16 cellular contexts compared by ENCODE assay signal in the genomic region with DNA sequence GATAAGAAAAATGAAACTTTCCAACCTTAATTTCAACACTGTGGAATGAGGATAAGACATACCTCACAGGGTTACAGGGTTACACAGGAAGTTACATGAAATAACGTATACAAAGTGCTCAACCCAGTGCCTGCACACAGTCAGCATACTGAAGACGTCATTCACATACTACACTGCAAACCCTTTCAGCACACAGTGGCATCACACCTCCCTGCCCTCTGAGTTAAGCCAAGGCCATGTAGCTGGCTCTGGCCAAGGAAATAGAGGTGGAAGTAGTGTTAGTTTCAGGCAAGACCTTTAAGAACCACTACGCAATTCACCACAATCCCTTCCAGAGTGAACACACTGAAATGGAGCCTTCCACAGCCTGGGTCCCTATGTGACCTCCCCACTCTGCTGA. TPM values are rescaled to one million over a fixed set of nuclear protein-coding genes. Genes with fewer than 3 reads are reported as not detected.
DNase-seq lines count a peak whose midpoint lies in the region; TF ChIP-seq lines count a peak whose summit lies in the region.
"Had no signal": no experiment of that assay in that cellular context is flagged by ENCODE, and none has a peak within 500 bp of the region (broad histone marks: within the 10 kb centered on the region; RNA-seq: fewer than 3 reads in every experiment).

No MANE protein-coding gene starts in this region.

- peaks cover 4% of the 10 kb centered on the region for H3K4me1 ChIP-seq in SJCRH30
- peaks cover 0 to 35% (median 10%) of the 10 kb centered on the region in 6 donors for H3K4me1 ChIP-seq in spleen
- H3K4me1 ChIP-seq in BE2C, result no peaks in the 10 kb centered on the region

- H3K27ac Mint-ChIP-seq in dendritic cell treated with granulocyte-macrophage colony-stimulating factor and Interleukin-4, amounts not matched to agents 40 ng/mL and 50 ng/mL, for 4 days, result peak overlapping the region; percentile 72
- H3K27ac Mint-ChIP-seq: nephron, type B pancreatic cell had no signal

- WGBS in spleen, 5 donors, result 28 to 63% (median 50%) methylated on average over 3 of the region's 3 CpGs

- intact Hi-C loops in dendritic cell treated with granulocyte-macrophage colony-stimulating factor and Interleukin-4, amounts not matched to agents 40 ng/mL and 50 ng/mL, for 4 days (cut with micrococcal nuclease), result no loop called here
- intact Hi-C loops in spleen (cut with DNase I; ENCODE audit: low total_unique reads), result no loop called here

- no peak for TF ChIP-seq POLR2A in spleen (IDR thresholded peaks at IDR 0.05)

- H3K27ac ChIP-seq in SJCRH30, result peak overlapping the region; percentile 27; the same call in 1 of the 2 replicates
- peak overlapping the region in 7 of 8 donors; percentile 2 to 80 (median 63) for H3K27ac ChIP-seq in spleen
- H3K27ac ChIP-seq: SK-N-MC, VCaP had no signal

- no peak overlapping the region for H3K4me3 Mint-ChIP-seq in dendritic cell treated with granulocyte-macrophage colony-stimulating factor and Interleukin-4, amounts not matched to agents 40 ng/mL and 50 ng/mL, for 4 days
- H3K4me3 Mint-ChIP-seq: nephron, type B pancreatic cell had no signal

- H3K27me3 Mint-ChIP-seq in dendritic cell treated with granulocyte-macrophage colony-stimulating factor and Interleukin-4, amounts not matched to agents 40 ng/mL and 50 ng/mL, for 4 days, result no peaks in the 10 kb centered on the region
- H3K27me3 Mint-ChIP-seq: type B pancreatic cell had no signal

- H3K9me3 ChIP-seq in SJCRH30 (replicated peaks) (no peaks in the 10 kb centered on the region), spleen (no peaks in the 10 kb centered on the region), BE2C (no peaks in the 10 kb centered on the region)

- peaks cover 97% of the 10 kb centered on the region for H3K36me3 Mint-ChIP-seq in dendritic cell treated with granulocyte-macrophage colony-stimulating factor and Interleukin-4, amounts not matched to agents 40 ng/mL and 50 ng/mL, for 4 days (ENCODE audit: low read depth)

- H3K4me3 ChIP-seq in SJCRH30, result no peak overlapping the region
- no peak overlapping the region for H3K4me3 ChIP-seq in spleen
- H3K4me3 ChIP-seq in BE2C (ENCODE audit: low read depth, low read length), result no peak overlapping the region
- H3K4me3 ChIP-seq: SK-N-MC had no signal

- peak; percentile 40 for DNase-seq in activated CD8-positive, alpha-beta memory T cell treated with anti-CD3 and anti-CD28 coated beads for 24 hours
- no peak for DNase-seq in activated CD8-positive, alpha-beta memory T cell treated with anti-CD3 and anti-CD28 coated beads, Interleukin-2, amount 50 U/mL, for 4 hours
- DNase-seq in SJCRH30 (no peak), spleen (peak; percentile 48), NCI-H2081 (lab: John Stamatoyannopoulos, UW) (no peak), RKO (ENCODE audit: low spot score) (no peak), BE2C (no peak)
- DNase-seq: NCI-H1092; right cardiac atrium; stimulated activated CD4-positive, alpha-beta T cell treated with anti-CD3 and anti-CD28 coated beads, Interleukin-2, amount 100 ng/mL, for 48 hours had no signal

- H3K36me3 ChIP-seq in SJCRH30, result peaks cover 56% of the 10 kb centered on the region
- peaks cover 4 to 100% (median 90%) of the 10 kb centered on the region in 6 donors for H3K36me3 ChIP-seq in spleen
- H3K36me3 ChIP-seq in BE2C, result peaks cover 85% of the 10 kb centered on the region

- no peak for TF ChIP-seq CTCF in spleen (IDR thresholded peaks at IDR 0.05 in 8 of 11, conservative IDR thresholded peaks at IDR 0.05 in 3 of 11)
- no peak for TF ChIP-seq CTCF in BE2C (IDR thresholded peaks at IDR 0.05; ENCODE audit: low read depth, low read length)

- H3K4me1 Mint-ChIP-seq in dendritic cell treated with granulocyte-macrophage colony-stimulating factor and Interleukin-4, amounts not matched to agents 40 ng/mL and 50 ng/mL, for 4 days (ENCODE audit: low read depth), result peaks cover 59% of the 10 kb centered on the region
- H3K4me1 Mint-ChIP-seq: nephron had no signal

- no peaks in the 10 kb centered on the region for H3K27me3 ChIP-seq in SJCRH30
- H3K27me3 ChIP-seq in spleen (replicated peaks in 1 of 7), result no peaks in the 10 kb centered on the region
- no peaks in the 10 kb centered on the region for H3K27me3 ChIP-seq in BE2C

- no peaks in the 10 kb centered on the region for H3K9me3 Mint-ChIP-seq in dendritic cell treated with granulocyte-macrophage colony-stimulating factor and Interleukin-4, amounts not matched to agents 40 ng/mL and 50 ng/mL, for 4 days
- H3K9me3 Mint-ChIP-seq: nephron, type B pancreatic cell had no signal

RNA-seq across cellular contexts. Expression of gene GSG1L, which starts 46.6 kb away (rescaled TPM):
- not detected in 2 replicates for total RNA-seq in SJCRH30 (2014; rRNA removed; shearing (Covaris generic))
- total RNA-seq in spleen, result under 1 TPM in 3 of 7 donors, not detected in 4; 0.22 to 0.57 (median 0.29) TPM
- under 1 TPM in 1 of 3 donors, not detected in 2; 0.58 TPM for polyA plus RNA-seq in spleen
- polyA plus RNA-seq in BE2C (2012; ENCODE audit: insufficient read depth, insufficient read length, low read depth), result not detected
- total RNA-seq: left lobe of liver had no signal

Comparison
In these comparisons a context has a peak if more than half of its experiments do, and no peak if none do; other contexts are left out.
1. DNase-seq: peak in activated CD8-positive, alpha-beta memory T cell treated with anti-CD3 and anti-CD28 coated beads for 24 hours (single experiment) and spleen (single experiment); none in activated CD8-positive, alpha-beta memory T cell treated with anti-CD3 and anti-CD28 coated beads, Interleukin-2, amount 50 U/mL, for 4 hours (single experiment), SJCRH30 (0 of 2), NCI-H2081 (0 of 2), RKO (single experiment) and BE2C (single experiment).